In the genomic region with DNA sequence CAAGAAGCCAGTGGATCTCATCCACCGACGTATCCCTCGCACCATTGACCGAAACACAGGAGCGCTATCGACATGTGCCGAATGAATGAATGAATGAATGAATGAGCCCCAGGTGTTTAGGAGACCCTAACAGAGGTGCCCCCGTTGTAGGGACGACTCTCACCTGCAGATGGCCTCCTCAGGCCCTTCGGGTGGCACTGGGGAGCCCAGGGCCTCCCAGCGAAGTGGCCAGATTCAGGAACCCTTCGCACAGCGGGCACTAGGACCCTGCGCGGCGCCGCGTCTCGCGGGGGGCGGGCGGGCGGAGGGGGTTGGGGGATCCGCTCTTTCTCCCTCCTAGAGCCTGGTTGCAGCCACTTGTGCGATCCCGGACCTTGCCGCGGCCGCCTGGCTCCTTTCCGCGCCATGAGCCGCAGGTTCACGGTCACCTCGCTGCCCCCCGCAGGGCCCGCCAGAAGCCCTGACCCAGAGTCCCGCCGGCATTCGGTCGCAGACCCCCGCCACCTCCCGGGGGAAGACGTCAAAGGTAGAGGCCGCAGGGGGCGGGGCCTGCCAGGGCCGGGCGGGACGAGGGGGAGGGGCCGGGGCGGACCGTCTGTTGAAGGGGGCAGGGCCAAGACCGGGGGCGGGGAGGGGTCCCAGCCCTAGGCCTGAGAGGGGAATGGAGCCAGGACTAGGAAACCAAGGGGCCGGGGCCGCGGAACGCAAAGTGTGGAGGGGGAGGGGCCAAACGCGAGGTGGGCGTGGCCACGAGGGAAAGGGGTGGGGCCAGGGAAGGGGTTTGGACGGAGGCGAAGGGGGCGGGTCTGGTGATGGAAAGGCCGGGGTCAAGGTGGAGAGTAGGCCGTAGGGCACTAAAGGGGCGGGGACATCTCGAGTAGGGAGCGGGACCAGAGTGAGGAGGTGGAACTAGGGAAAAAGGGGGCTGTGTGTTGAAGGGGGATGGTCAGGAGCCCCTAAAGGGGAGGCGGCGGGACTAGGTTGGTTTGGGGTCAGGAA, we compare ENCODE assay signal across 9 cellular contexts. TPM values are rescaled to one million over a fixed set of nuclear protein-coding genes. Genes with fewer than 3 reads are reported as not detected.
DNase-seq lines count a peak whose midpoint lies in the region; ATAC-seq, FAIRE-seq and TF ChIP-seq lines count a peak whose summit lies in the region.
"Had no signal": no experiment of that assay in that cellular context is flagged by ENCODE, and none has a peak within 500 bp of the region (broad histone marks: within the 10 kb centered on the region; RNA-seq: fewer than 3 reads in every experiment).

No MANE protein-coding gene starts in this region.

- no peak for DNase-seq in CD14-positive monocyte (ENCODE audit: low spot score)
- DNase-seq in HFF-Myc (ENCODE audit: extremely low read depth, low read depth), result no peak
- DNase-seq in NCI-H774 (lab: John Stamatoyannopoulos, UW), result peak; percentile 77
- peak; percentile 75 to 77 for DNase-seq in activated T-cell treated with anti-CD3 and anti-CD28 coated beads, Interleukin-2, amount 50 U/mL, for 48 hours
- peak; percentile 37 for DNase-seq in fibroblast of villous mesenchyme (ENCODE audit: low read depth)
- peak; percentile 69 for DNase-seq in progenitor cell of endocrine pancreas (ENCODE audit: low spot score, unreplicated experiment)
- DNase-seq in small intestine, result no peak

- peaks cover 0 to 8% of the 10 kb centered on the region in 2 donors for H3K36me3 Mint-ChIP-seq in CD14-positive monocyte
- H3K36me3 Mint-ChIP-seq in progenitor cell of endocrine pancreas (ENCODE audit: insufficient read depth), result no peaks in the 10 kb centered on the region

- H3K4me1 Mint-ChIP-seq in CD14-positive monocyte (peaks cover 20% of the 10 kb centered on the region), progenitor cell of endocrine pancreas (ENCODE audit: low read depth) (peaks cover 6% of the 10 kb centered on the region)

- no peak for FAIRE-seq in small intestine (lab: Jason Lieb, UNC)

- H3K4me1 ChIP-seq in small intestine (ENCODE audit: control insufficient read depth in 2 of 2, insufficient read depth in 1 of 2, low read depth in 1 of 2, low read length in 1 of 2), result peaks cover 4 to 5% of the 10 kb centered on the region in 2 donors

- H3K27ac Mint-ChIP-seq in CD14-positive monocyte, result peak overlapping the region in 2 of 7 donors; percentile 32 to 48
- H3K27ac Mint-ChIP-seq in progenitor cell of endocrine pancreas, result no peak overlapping the region

- H3K27me3 Mint-ChIP-seq in CD14-positive monocyte (ENCODE audit: low read depth in 3 of 3), result peaks cover 39 to 77% (median 49%) of the 10 kb centered on the region in 3 donors
- peaks cover 59% of the 10 kb centered on the region for H3K27me3 Mint-ChIP-seq in progenitor cell of endocrine pancreas

- ATAC-seq in HG03432 (IDR thresholded peaks at IDR 0.05; ENCODE audit: unreplicated experiment), result no peak

- peaks cover 0 to 21% of the 10 kb centered on the region in 2 donors for H3K27me3 ChIP-seq in small intestine (ENCODE audit: control insufficient read depth in 2 of 2, insufficient read depth in 2 of 2, low read length in 2 of 2)

- H3K36me3 ChIP-seq in small intestine (ENCODE audit: control insufficient read depth in 2 of 2, insufficient read depth in 2 of 2, low read length in 2 of 2), result no peaks in the 10 kb centered on the region

- H3K9me3 Mint-ChIP-seq in CD14-positive monocyte, result peaks cover 0 to 12% (median 2%) of the 10 kb centered on the region in 7 donors
- H3K9me3 Mint-ChIP-seq in progenitor cell of endocrine pancreas (ENCODE audit: low read depth), result no peaks in the 10 kb centered on the region

- WGBS in small intestine, 3 donors, result 8 to 14% (median 11%) methylated on average over 47 to 71 of the region's 71 CpGs

- H3K4me3 ChIP-seq in HFF-Myc (replicated peaks; ENCODE audit: low read depth, low read length), result peak overlapping the region; percentile 30
- H3K4me3 ChIP-seq in fibroblast of villous mesenchyme (ENCODE audit: low read depth, low read length), result peak overlapping the region; percentile 57
- peak overlapping the region in 1 of 2 donors; percentile 42 for H3K4me3 ChIP-seq in small intestine (ENCODE audit: low read depth in 1 of 2, low read length in 2 of 2)

- peak overlapping the region; percentile 66 to 84 for H3K4me3 Mint-ChIP-seq in CD14-positive monocyte
- H3K4me3 Mint-ChIP-seq in progenitor cell of endocrine pancreas (ENCODE audit: low read depth), result peak overlapping the region; percentile 79

- no peaks in the 10 kb centered on the region for H3K9me3 ChIP-seq in small intestine (ENCODE audit: control insufficient read depth, low read depth)

- H3K27ac ChIP-seq in small intestine (ENCODE audit: low read depth in 1 of 2, low read length in 1 of 2), result no peak overlapping the region

- intact Hi-C loops in CD14-positive monocyte (cut with micrococcal nuclease), result loop anchor here (5.0 to 10.0 kb wide), 2 partner anchors 91 to 153 kb away; no protein-coding TSS in a partner anchor

- no peak for TF ChIP-seq CTCF in CD14-positive monocyte (IDR thresholded peaks at IDR 0.05)
- no peak for TF ChIP-seq CTCF in HFF-Myc (IDR thresholded peaks at IDR 0.05; ENCODE audit: low read depth, low read length, missing control alignments)
- no peak for TF ChIP-seq CTCF in fibroblast of villous mesenchyme (IDR thresholded peaks at IDR 0.05; ENCODE audit: insufficient read depth, low read depth, low read length)
- TF ChIP-seq CTCF in progenitor cell of endocrine pancreas (IDR thresholded peaks at IDR 0.05; ENCODE audit: unreplicated experiment), result peak; percentile 20

RNA-seq across cellular contexts. Expression of a gene that starts 7.4 kb away (rescaled TPM):
- polyA plus RNA-seq in CD14-positive monocyte (not detected), small intestine (1 to 10 TPM in 1 of 3 donors, not detected in 2; 4.6 TPM)
- total RNA-seq in fibroblast of villous mesenchyme (under 0.01 TPM in 2 replicates), progenitor cell of endocrine pancreas (8.5 and 8.8 TPM in 2 replicates)

RNA-seq across cellular contexts. Expression of a gene that starts 13.0 kb away (rescaled TPM):
- polyA plus RNA-seq in CD14-positive monocyte (1 to 10 TPM in 1 of 2 donors, under 1 TPM in 1; 0.88 to 1.6 TPM), small intestine (under 1 TPM in 2 of 3 donors, not detected in 1; 0.66 to 0.81 TPM)
- total RNA-seq in fibroblast of villous mesenchyme (not detected in 2 replicates), progenitor cell of endocrine pancreas (not detected in 2 replicates)
- total RNA-seq: renal cortical epithelial cell had no signal

RNA-seq across cellular contexts. Expression of a gene that starts 49.7 kb away (rescaled TPM):
- 1 to 10 TPM; 2.7 to 3.1 TPM for polyA plus RNA-seq in CD14-positive monocyte
- total RNA-seq in fibroblast of villous mesenchyme, result 17.7 and 19.6 TPM in 2 replicates
- 27.4 and 28.5 TPM in 2 replicates for total RNA-seq in progenitor cell of endocrine pancreas
- polyA plus RNA-seq in small intestine, result 10 to 100 TPM; 10.7 to 20.8 (median 14.1) TPM

Comparison
In these comparisons a context has a peak if more than half of its experiments do, and no peak if none do; other contexts are left out.
1. DNase-seq: peak in NCI-H774 (single experiment), activated T-cell treated with anti-CD3 and anti-CD28 coated beads, Interleukin-2, amount 50 U/mL, for 48 hours (2 of 2), fibroblast of villous mesenchyme (single experiment) and progenitor cell of endocrine pancreas (single experiment); none in CD14-positive monocyte (single experiment), HFF-Myc (single experiment) and small intestine (single experiment).